Comparison of ENCODE assay signal across 8 cellular contexts in the genomic region with DNA sequence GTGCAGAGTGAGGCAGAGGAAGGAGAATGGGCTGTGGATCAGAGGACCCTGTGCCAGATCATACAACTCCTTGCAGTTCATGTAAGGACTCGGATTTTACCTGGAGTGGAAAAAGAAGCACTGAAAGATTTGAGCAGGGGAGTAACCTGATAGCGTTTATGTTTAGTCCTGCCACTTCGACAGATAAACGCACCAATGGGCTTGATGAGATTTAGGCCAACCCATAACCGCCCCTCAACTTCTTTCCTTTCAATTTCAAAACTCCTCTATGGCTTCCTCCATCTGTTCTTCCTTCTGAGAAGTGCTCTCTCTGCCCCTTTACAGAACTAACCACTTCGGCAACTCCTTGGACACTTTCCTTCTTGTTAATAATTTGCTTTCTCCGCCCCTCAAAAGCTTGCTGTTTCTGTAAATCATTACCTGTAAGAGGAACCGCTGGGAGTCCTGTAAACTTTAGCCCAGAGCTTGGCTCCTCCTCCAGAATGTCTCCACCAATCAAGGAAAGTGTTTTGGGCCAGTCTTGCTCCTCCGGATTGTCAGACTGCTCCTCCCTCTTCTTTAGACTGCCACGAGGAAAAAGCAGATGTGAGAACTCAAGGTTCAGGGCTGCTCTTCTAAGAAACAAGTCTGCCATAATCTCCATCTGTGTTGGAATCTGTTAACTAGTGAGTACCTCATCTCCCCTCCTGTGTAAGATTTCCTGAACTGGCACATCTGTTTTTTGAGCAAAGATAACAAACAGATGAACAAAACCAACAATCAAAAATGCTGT. TPM values are rescaled to one million over a fixed set of nuclear protein-coding genes. Genes with fewer than 3 reads are reported as not detected.
A peak's percentile ranks its signal among the peaks of the same experiment; 100 is the strongest.
DNase-seq lines count a peak whose midpoint lies in the region; ATAC-seq and TF ChIP-seq lines count a peak whose summit lies in the region.

A gene with protein sequence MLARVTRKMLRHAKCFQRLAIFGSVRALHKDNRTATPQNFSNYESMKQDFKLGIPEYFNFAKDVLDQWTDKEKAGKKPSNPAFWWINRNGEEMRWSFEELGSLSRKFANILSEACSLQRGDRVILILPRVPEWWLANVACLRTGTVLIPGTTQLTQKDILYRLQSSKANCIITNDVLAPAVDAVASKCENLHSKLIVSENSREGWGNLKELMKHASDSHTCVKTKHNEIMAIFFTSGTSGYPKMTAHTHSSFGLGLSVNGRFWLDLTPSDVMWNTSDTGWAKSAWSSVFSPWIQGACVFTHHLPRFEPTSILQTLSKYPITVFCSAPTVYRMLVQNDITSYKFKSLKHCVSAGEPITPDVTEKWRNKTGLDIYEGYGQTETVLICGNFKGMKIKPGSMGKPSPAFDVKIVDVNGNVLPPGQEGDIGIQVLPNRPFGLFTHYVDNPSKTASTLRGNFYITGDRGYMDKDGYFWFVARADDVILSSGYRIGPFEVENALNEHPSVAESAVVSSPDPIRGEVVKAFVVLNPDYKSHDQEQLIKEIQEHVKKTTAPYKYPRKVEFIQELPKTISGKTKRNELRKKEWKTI (plus strand): TSS at position 554 of the 772 bp plus-strand sequence. CDS start 6,021 bp downstream, outside the sequence.

- no peaks in the 10 kb centered on the region for H3K36me3 ChIP-seq in esophagus squamous epithelium
- H3K36me3 ChIP-seq in testis (ENCODE audit: low read depth, missing control alignments) = no peaks in the 10 kb centered on the region

- TF ChIP-seq CTCF in esophagus squamous epithelium (IDR thresholded peaks at IDR 0.05) (no peak), testis (IDR thresholded peaks at IDR 0.05) (no peak)

- intact Hi-C loops in esophagus squamous epithelium (cut with DNase I) = no loop called here
- intact Hi-C loops in testis (cut with DNase I; ENCODE audit: low total_unique reads) = no loop called here

- peaks cover 9 to 12% of the 10 kb centered on the region in 2 donors for H3K4me1 Mint-ChIP-seq in natural killer cell treated with Interleukin-12 subunit alpha and Interleukin-12 subunit beta and Interleukin-15 and Interleukin-18, amount 100 ng/mL, for 72 hours (ENCODE audit: low read depth in 2 of 2)

- peak within 1 kb of the TSS; percentile 75 to 91 for H3K27ac Mint-ChIP-seq in natural killer cell treated with Interleukin-12 subunit alpha and Interleukin-12 subunit beta and Interleukin-15 and Interleukin-18, amount 100 ng/mL, for 72 hours

- H3K27ac ChIP-seq in esophagus squamous epithelium = peak within 1 kb of the TSS; percentile 50 to 83 (median 69)
- H3K27ac ChIP-seq in testis = peak within 1 kb of the TSS in 1 of 2 donors; percentile 77

- H3K4me3 ChIP-seq in esophagus squamous epithelium (peak within 1 kb of the TSS; percentile 22 to 60 (median 52)), testis (peak within 1 kb of the TSS; percentile 13 to 27)

- peaks cover 2% of the 10 kb centered on the region for H3K9me3 Mint-ChIP-seq in natural killer cell treated with Interleukin-12 subunit alpha and Interleukin-12 subunit beta and Interleukin-15 and Interleukin-18, amount 100 ng/mL, for 72 hours

- DNase-seq in NCI-H82 (lab: John Stamatoyannopoulos, UW) = peak; percentile 71
- DNase-seq in activated T-cell treated with anti-CD3 and anti-CD28 coated beads for 24 hours (ENCODE audit: low read depth) = peak; percentile 54
- DNase-seq in esophagus squamous epithelium (lab: John Stamatoyannopoulos, UW) = no peak
- peak; percentile 82 for DNase-seq in natural killer cell treated with Interleukin-12 subunit alpha and Interleukin-12 subunit beta and Interleukin-15 and Interleukin-18, amount 100 ng/mL, for 72 hours (ENCODE audit: low spot score)
- DNase-seq in testis = peak; percentile 69
- no peak for DNase-seq in NCI-H774 (lab: John Stamatoyannopoulos, UW)

- ATAC-seq in HG02884 (IDR thresholded peaks at IDR 0.05; ENCODE audit: unreplicated experiment) = peak; percentile 98
- peak; percentile 97 to 99 for ATAC-seq in natural killer cell treated with Interleukin-12 subunit alpha and Interleukin-12 subunit beta and Interleukin-15 and Interleukin-18, amount 100 ng/mL, for 72 hours

- H3K27me3 ChIP-seq in esophagus squamous epithelium = no peaks in the 10 kb centered on the region
- no peaks in the 10 kb centered on the region for H3K27me3 ChIP-seq in testis

- no peaks in the 10 kb centered on the region for H3K27me3 Mint-ChIP-seq in natural killer cell treated with Interleukin-12 subunit alpha and Interleukin-12 subunit beta and Interleukin-15 and Interleukin-18, amount 100 ng/mL, for 72 hours

- TF ChIP-seq POLR2A in GM18526 (IDR thresholded peaks at IDR 0.05; ENCODE audit: extremely low read depth, insufficient read length) (peak; percentile 45), esophagus squamous epithelium (IDR thresholded peaks at IDR 0.05) (no peak), testis (IDR thresholded peaks at IDR 0.05) (no peak)

- H3K9me3 ChIP-seq in esophagus squamous epithelium (no peaks in the 10 kb centered on the region), testis (no peaks in the 10 kb centered on the region)

- peak within 1 kb of the TSS; percentile 89 for H3K4me3 Mint-ChIP-seq in natural killer cell treated with Interleukin-12 subunit alpha and Interleukin-12 subunit beta and Interleukin-15 and Interleukin-18, amount 100 ng/mL, for 72 hours

- H3K4me1 ChIP-seq in esophagus squamous epithelium (peaks cover 0 to 28% (median 0%) of the 10 kb centered on the region in 3 donors), testis (no peaks in the 10 kb centered on the region)

- 5 to 8% methylated on average over 10 of the region's 10 CpGs for WGBS in esophagus squamous epithelium, 2 donors
- WGBS in testis, 2 donors = 18 to 25% methylated on average over 10 of the region's 10 CpGs

- no peaks in the 10 kb centered on the region for H3K36me3 Mint-ChIP-seq in natural killer cell treated with Interleukin-12 subunit alpha and Interleukin-12 subunit beta and Interleukin-15 and Interleukin-18, amount 100 ng/mL, for 72 hours

RNA-seq across cellular contexts. Expression of the gene that starts here (rescaled TPM):
- total RNA-seq in esophagus squamous epithelium (1 to 10 TPM in 3 of 4 donors, under 1 TPM in 1; 0.57 to 8.6 (median 3.8) TPM), testis (100 to 1,000 TPM in 1 of 2 donors, 10 to 100 TPM in 1; 68.0 to 120 TPM)
- total RNA-seq in natural killer cell treated with Interleukin-12 subunit alpha and Interleukin-12 subunit beta and Interleukin-15 and Interleukin-18, amount 100 ng/mL, for 72 hours = 1 to 10 TPM; 1.5 to 7.2 TPM
- 41.1 TPM for polyA plus RNA-seq in testis (ENCODE audit: insufficient read depth, low read depth, low replicate concordance)

Comparison
In these comparisons a context has a peak if more than half of its experiments do, and no peak if none do; other contexts are left out.
1. RNA of the gene that starts here (total RNA-seq): 68.0 to 120 TPM in testis; 1.5 to 7.2 TPM in natural killer cell treated with Interleukin-12 subunit alpha and Interleukin-12 subunit beta and Interleukin-15 and Interleukin-18, amount 100 ng/mL, for 72 hours and 0.57 to 8.6 TPM in esophagus squamous epithelium; every median in the first group is over 4 times any median in the second.
2. DNase-seq: peak in NCI-H82 (single experiment), activated T-cell treated with anti-CD3 and anti-CD28 coated beads for 24 hours (single experiment), natural killer cell treated with Interleukin-12 subunit alpha and Interleukin-12 subunit beta and Interleukin-15 and Interleukin-18, amount 100 ng/mL, for 72 hours (single experiment) and testis (single experiment); none in esophagus squamous epithelium (single experiment) and NCI-H774 (single experiment).